ENCODE assay signal across 15 cellular contexts in the genomic region with DNA sequence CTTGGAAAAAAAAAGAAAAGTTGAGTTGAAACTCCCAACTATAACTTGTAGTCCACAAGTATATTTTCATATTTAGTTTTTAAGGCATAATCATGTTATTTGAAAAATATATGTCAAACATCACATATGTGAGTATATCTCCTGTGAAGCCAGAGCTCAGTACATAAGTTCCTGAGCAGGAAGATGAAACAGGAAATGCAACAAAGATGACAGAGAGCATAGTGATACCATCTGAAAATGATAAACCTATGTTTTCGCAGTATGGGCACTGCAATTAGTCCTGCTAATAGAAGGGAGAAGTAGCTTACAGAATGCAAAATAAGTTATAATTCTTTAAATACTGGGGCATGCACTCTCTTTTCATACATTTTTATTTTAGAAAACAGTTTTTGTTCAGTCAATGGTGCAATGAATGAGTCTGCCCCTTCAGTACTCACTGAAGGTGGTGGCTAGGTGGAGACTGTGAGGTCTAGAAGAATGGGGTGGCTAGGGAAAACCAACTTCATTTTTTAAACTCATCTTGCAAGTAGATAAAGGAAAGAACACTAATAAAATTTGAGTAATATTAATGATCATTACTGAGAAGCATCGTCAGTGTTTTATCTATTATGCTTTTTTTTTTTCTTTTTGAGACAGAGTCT. TPM values are rescaled to one million over a fixed set of nuclear protein-coding genes. Genes with fewer than 3 reads are reported as not detected.
A peak's percentile ranks its signal among the peaks of the same experiment; 100 is the strongest.
DNase-seq lines count a peak whose midpoint lies in the region; ATAC-seq and TF ChIP-seq lines count a peak whose summit lies in the region.
"Had no signal": no experiment of that assay in that cellular context is flagged by ENCODE, and none has a peak within 500 bp of the region (broad histone marks: within the 10 kb centered on the region; RNA-seq: fewer than 3 reads in every experiment).

No MANE protein-coding gene starts in this region.

- POLR2A ChIA-PET in T-cell (lab: Charles Lee) = interaction anchor here in 1 of 2 donors (0.6 to 1.0 kb wide), 3 partner anchors 24 to 126 kb away, joined by 3 read pairs; no protein-coding TSS in a partner anchor

- no peak for TF ChIP-seq POLR2A in upper lobe of left lung (IDR thresholded peaks at IDR 0.05)

- no peaks in the 10 kb centered on the region for H4K20me1 ChIP-seq in Karpas-422 (ENCODE audit: insufficient read depth, low read depth, low read length)

- H3K27me3 ChIP-seq in colonic mucosa (no peaks in the 10 kb centered on the region), upper lobe of left lung (no peaks in the 10 kb centered on the region), Karpas-422 (ENCODE audit: low read length) (no peaks in the 10 kb centered on the region)
- H3K27me3 ChIP-seq: vagina had no signal

- ATAC-seq in T-cell (replicated peaks in 1 of 4) = peak; percentile 87 to 91 (median 88)
- ATAC-seq in upper lobe of left lung (ENCODE audit: low FRiP score in 2 of 2) = peak in 1 of 2 donors; percentile 45
- no peak for ATAC-seq in GM19463 (IDR thresholded peaks at IDR 0.05; ENCODE audit: unreplicated experiment)
- ATAC-seq in GM21529 (IDR thresholded peaks at IDR 0.05; ENCODE audit: unreplicated experiment) = no peak

- peaks cover 14% of the 10 kb centered on the region for H3K36me3 Mint-ChIP-seq in activated naive CD4-positive, alpha-beta T cell treated with anti-CD3 and anti-CD28 coated beads, Interleukin-2, amount 10 ng/mL, durations not matched to agents 7 days and 5 days
- no peaks in the 10 kb centered on the region for H3K36me3 Mint-ChIP-seq in T-cell

- peak overlapping the region; percentile 96 for H3K27ac Mint-ChIP-seq in activated naive CD4-positive, alpha-beta T cell treated with anti-CD3 and anti-CD28 coated beads, Interleukin-2, amount 10 ng/mL, durations not matched to agents 7 days and 5 days
- H3K27ac Mint-ChIP-seq in T-cell = peak overlapping the region; percentile 98

- intact Hi-C loops in colonic mucosa (cut with DNase I) = no loop called here

- no peaks in the 10 kb centered on the region for H3K27me3 Mint-ChIP-seq in activated naive CD4-positive, alpha-beta T cell treated with anti-CD3 and anti-CD28 coated beads, Interleukin-2, amount 10 ng/mL, durations not matched to agents 7 days and 5 days
- no peaks in the 10 kb centered on the region for H3K27me3 Mint-ChIP-seq in T-cell

- H2AFZ ChIP-seq in Karpas-422 (ENCODE audit: low read length) = no peak overlapping the region

- DNase-seq in activated naive CD4-positive, alpha-beta T cell treated with anti-CD3 and anti-CD28 coated beads, Interleukin-2, amount 10 ng/mL, durations not matched to agents 7 days and 5 days = no peak
- no peak for DNase-seq in activated naive CD4-positive, alpha-beta T cell treated with Interleukin-2 at 50 U/mL for 16 hours
- no peak for DNase-seq in T-cell
- no peak for DNase-seq in colonic mucosa
- DNase-seq in upper lobe of left lung = no peak
- no peak for DNase-seq in Karpas-422
- DNase-seq: cortex of kidney; NCI-H1092; NCI-H524; Right ventricle myocardium superior; stimulated activated CD4-positive, alpha-beta T cell treated with anti-CD3 and anti-CD28 coated beads, Interleukin-15, amount 100 ng/mL, for 24 hours had no signal

- H3K9ac ChIP-seq in colonic mucosa (ENCODE audit: low read depth in 2 of 2, low read length in 2 of 2) (no peak overlapping the region), Karpas-422 (ENCODE audit: low read length) (no peak overlapping the region)

- CTCF ChIA-PET in activated naive CD4-positive, alpha-beta T cell treated with anti-CD3 and anti-CD28 coated beads, Interleukin-2, amount 10 ng/mL, durations not matched to agents 7 days and 5 days (lab: Charles Lee) = interaction anchor here (1.1 to 2.8 kb wide), 4 partner anchors 9 to 61 kb away, joined by 3 to 26 read pairs (median 10); no protein-coding TSS in a partner anchor
- CTCF ChIA-PET in T-cell (lab: Charles Lee) = interaction anchor here (0.5 to 5.9 kb wide), 11 partner anchors 10 to 198 kb away, joined by 3 to 50 read pairs (median 4); no protein-coding TSS in a partner anchor

- H3K9me3 Mint-ChIP-seq in activated naive CD4-positive, alpha-beta T cell treated with anti-CD3 and anti-CD28 coated beads, Interleukin-2, amount 10 ng/mL, durations not matched to agents 7 days and 5 days = peaks cover 8% of the 10 kb centered on the region
- no peaks in the 10 kb centered on the region for H3K9me3 Mint-ChIP-seq in T-cell

- H3K4me1 ChIP-seq in colonic mucosa = peaks cover 5% of the 10 kb centered on the region
- peaks cover 9 to 24% (median 17%) of the 10 kb centered on the region in 4 donors for H3K4me1 ChIP-seq in upper lobe of left lung
- peaks cover 19% of the 10 kb centered on the region for H3K4me1 ChIP-seq in Karpas-422 (ENCODE audit: low read length)
- H3K4me1 ChIP-seq: vagina had no signal

- no peak overlapping the region for H3K4me3 ChIP-seq in colonic mucosa
- H3K4me3 ChIP-seq in upper lobe of left lung = peak overlapping the region in 1 of 4 donors; percentile 16
- no peak overlapping the region for H3K4me3 ChIP-seq in Karpas-422 (ENCODE audit: low read length)
- H3K4me3 ChIP-seq: vagina had no signal

- H3K4me1 Mint-ChIP-seq in activated naive CD4-positive, alpha-beta T cell treated with anti-CD3 and anti-CD28 coated beads, Interleukin-2, amount 10 ng/mL, durations not matched to agents 7 days and 5 days = peaks cover 48% of the 10 kb centered on the region
- peaks cover 42 to 59% (median 46%) of the 10 kb centered on the region in 3 donors for H3K4me1 Mint-ChIP-seq in T-cell

- H3K9me3 ChIP-seq in colonic mucosa (no peaks in the 10 kb centered on the region), upper lobe of left lung (no peaks in the 10 kb centered on the region), Karpas-422 (ENCODE audit: low read length) (no peaks in the 10 kb centered on the region)
- H3K9me3 ChIP-seq: vagina had no signal

- H3K9me2 ChIP-seq in Karpas-422 (replicated peaks; ENCODE audit: insufficient read depth, low read length) = no peaks in the 10 kb centered on the region

- TF ChIP-seq EP300 in upper lobe of left lung (IDR thresholded peaks at IDR 0.05) = no peak

- TF ChIP-seq CTCF in colonic mucosa (IDR thresholded peaks at IDR 0.05) = no peak
- TF ChIP-seq CTCF in upper lobe of left lung (IDR thresholded peaks at IDR 0.05) = no peak

- no peaks in the 10 kb centered on the region for H3K79me2 ChIP-seq in Karpas-422 (ENCODE audit: low read length)

- 68 to 75% methylated on average over 2 of the region's 2 CpGs for WGBS in upper lobe of left lung, 2 donors

- H3K36me3 ChIP-seq in colonic mucosa (no peaks in the 10 kb centered on the region), upper lobe of left lung (no peaks in the 10 kb centered on the region), Karpas-422 (ENCODE audit: insufficient read depth, low read length) (no peaks in the 10 kb centered on the region)
- H3K36me3 ChIP-seq: vagina had no signal

- H3K27ac ChIP-seq in colonic mucosa (peak overlapping the region; percentile 70), upper lobe of left lung (peak overlapping the region; percentile 78 to 87 (median 82)), Karpas-422 (ENCODE audit: low read length) (no peak overlapping the region)
- H3K27ac ChIP-seq: vagina had no signal

- H3K4me2 ChIP-seq in Karpas-422 (ENCODE audit: low read depth, low read length, poor library complexity, severe bottlenecking) = no peak overlapping the region

- H3K4me3 Mint-ChIP-seq in activated naive CD4-positive, alpha-beta T cell treated with anti-CD3 and anti-CD28 coated beads, Interleukin-2, amount 10 ng/mL, durations not matched to agents 7 days and 5 days = peak overlapping the region; percentile 5
- peak overlapping the region; percentile 35 to 85 (median 45) for H3K4me3 Mint-ChIP-seq in T-cell

RNA-seq across cellular contexts. Expression of a gene that starts 54.1 kb away (rescaled TPM):
- total RNA-seq in T-cell (100 to 1,000 TPM; 372 to 769 (median 428) TPM), colonic mucosa (1 to 10 TPM; 6.1 to 8.6 TPM), upper lobe of left lung (10 to 100 TPM; 24.0 to 97.4 (median 42.5) TPM)
- total RNA-seq in Karpas-422 (2014; rRNA removed; shearing (Covaris generic); ENCODE audit: low replicate concordance) = 2.7 and 2.8 TPM in 2 replicates
- total RNA-seq: fibroblast of lung had no signal

Comparison
In these comparisons a context has a peak if more than half of its experiments do, and no peak if none do; other contexts are left out.
1. ATAC-seq: peak in T-cell (4 of 4); none in GM19463 (single experiment) and GM21529 (single experiment).